Comparison of ENCODE assay signal across 9 cellular contexts in the genomic region with DNA sequence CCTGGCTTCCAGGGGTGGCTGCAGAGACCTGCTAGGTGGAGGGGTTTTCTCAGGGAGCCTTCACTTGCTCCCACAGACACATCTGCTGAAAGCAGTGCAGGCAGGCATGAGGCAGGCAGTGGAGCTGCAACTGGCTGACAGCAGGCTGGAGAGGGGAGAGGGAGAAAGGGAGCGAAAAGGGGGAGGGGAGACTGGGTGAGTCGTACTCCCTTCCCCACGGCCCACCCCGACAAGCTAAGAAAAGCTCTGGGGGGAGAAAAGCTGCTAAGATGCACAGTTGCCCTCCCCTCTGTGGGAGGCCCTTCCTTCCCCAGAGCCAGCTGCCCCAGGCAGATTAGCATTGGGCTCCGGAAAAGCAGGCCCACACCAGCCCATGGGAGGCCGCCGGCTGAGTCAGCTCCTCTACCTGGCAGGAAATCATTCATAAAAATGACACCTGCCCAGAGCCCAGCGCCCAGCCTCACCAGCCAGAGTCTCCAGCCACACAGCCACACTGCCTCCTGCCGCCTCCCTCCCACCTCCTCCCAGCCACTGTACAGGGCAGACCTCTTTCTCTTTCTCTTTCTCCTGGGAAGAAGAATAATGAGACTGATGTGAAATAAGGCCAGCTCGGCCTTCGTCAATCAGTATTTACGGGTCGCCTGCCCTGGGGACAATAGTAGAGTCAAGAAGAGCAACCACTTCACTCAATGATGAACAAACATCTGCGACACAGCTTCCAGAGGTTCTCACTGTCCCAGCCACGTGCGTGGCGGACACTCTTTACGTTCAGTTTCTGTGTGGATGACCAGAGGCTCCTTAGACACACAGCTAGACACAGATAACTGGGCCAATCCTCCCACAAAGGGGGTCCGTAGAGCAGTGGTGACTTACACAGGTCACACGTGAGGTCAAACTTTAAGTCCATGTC. TPM values are rescaled to one million over a fixed set of nuclear protein-coding genes. Genes with fewer than 3 reads are reported as not detected.
DNase-seq lines count a peak whose midpoint lies in the region; ATAC-seq, FAIRE-seq and TF ChIP-seq lines count a peak whose summit lies in the region.
"Had no signal": no experiment of that assay in that cellular context is flagged by ENCODE, and none has a peak within 500 bp of the region (broad histone marks: within the 10 kb centered on the region; RNA-seq: fewer than 3 reads in every experiment).

No MANE protein-coding gene starts in this region.

- intact Hi-C loops in PC-9 (cut with micrococcal nuclease; ENCODE audit: unreplicated experiment) (loop anchor here (5.0 kb wide), 1 partner anchor 61 kb away; the partner anchor contains the start of gene COMMD7), uterus (cut with DNase I; ENCODE audit: low total_unique reads) (no loop called here)

- H3K27me3 ChIP-seq in PC-9 (ENCODE audit: insufficient read depth, low read depth) = no peaks in the 10 kb centered on the region
- no peaks in the 10 kb centered on the region for H3K27me3 ChIP-seq in uterus

- peak overlapping the region; percentile 24; the same call in 1 of the 2 replicates for H3K4me2 ChIP-seq in PC-9

- no TSS peak for BruUV-seq in PC-9 (replicated peaks; lab: Mats Ljungman, UMichigan)

- no peak overlapping the region for H2AFZ ChIP-seq in PC-9

- peak; percentile 8 for DNase-seq in stimulated activated CD4-positive, alpha-beta T cell treated with anti-CD3 and anti-CD28 coated beads, Interleukin-15, amount 100 ng/mL, for 24 hours
- no peak for DNase-seq in stimulated activated CD4-positive, alpha-beta T cell treated with anti-CD3 and anti-CD28 coated beads, Interleukin-4, amount 100 ng/mL, for 4 hours
- DNase-seq in PC-9 (peak; percentile 56 to 76), erythroblast (lab: John Stamatoyannopoulos, UW) (peak; percentile 64 to 77), GM12892 (ENCODE audit: insufficient read length) (no peak), uterus (no peak), midbrain (lab: John Stamatoyannopoulos, UW) (no peak)
- no peak for DNase-seq in stimulated activated effector memory CD8-positive, alpha-beta T cell treated with anti-CD3 and anti-CD28 coated beads, Interleukin-12 subunit alpha, Interleukin-12 subunit beta, amount 100 ng/mL, for 72 hours (ENCODE audit: low spot score in 2 of 2)
- DNase-seq: activated T-cell treated with anti-CD3 and anti-CD28 coated beads, Interleukin-2, amount 50 U/mL, for 4 hours had no signal

- no peak for FAIRE-seq in GM12892 (lab: Jason Lieb, UNC)

- no peaks in the 10 kb centered on the region for H3K79me2 ChIP-seq in PC-9 (ENCODE audit: low read depth)

- H3K4me1 ChIP-seq in PC-9 (replicated peaks; ENCODE audit: insufficient read depth) (peaks cover 22% of the 10 kb centered on the region), uterus (no peaks in the 10 kb centered on the region)

- no peaks in the 10 kb centered on the region for H3K9me3 Mint-ChIP-seq in stimulated activated effector memory CD8-positive, alpha-beta T cell treated with anti-CD3 and anti-CD28 coated beads, Interleukin-12 subunit alpha, Interleukin-12 subunit beta, amount 100 ng/mL, for 72 hours
- H3K9me3 Mint-ChIP-seq: activated T-cell treated with anti-CD3 and anti-CD28 coated beads, Interleukin-2, amount 50 U/mL, for 4 hours had no signal

- POLR2A ChIA-PET in PC-9 (lab: Charles Lee; ENCODE audit: unreplicated experiment) = interaction anchor here (0.7 to 0.8 kb wide), 2 partner anchors 13 to 97 kb away, joined by 4 to 6 read pairs; no protein-coding TSS in a partner anchor

- CTCF ChIA-PET in PC-9 (lab: Charles Lee) = interaction anchor here (0.6 to 1.5 kb wide), 6 partner anchors 42 to 411 kb away, joined by 3 to 9 read pairs (median 3); no protein-coding TSS in a partner anchor

- no peaks in the 10 kb centered on the region for H4K20me1 ChIP-seq in PC-9 (ENCODE audit: insufficient read depth)

- no peak overlapping the region for H3K4me3 ChIP-seq in PC-9
- no peak overlapping the region for H3K4me3 ChIP-seq in uterus

- no peaks in the 10 kb centered on the region for H3K9me3 ChIP-seq in PC-9 (ENCODE audit: insufficient read depth, low read depth)
- H3K9me3 ChIP-seq in uterus = no peaks in the 10 kb centered on the region

- H3K27ac ChIP-seq in PC-9 = no peak overlapping the region
- H3K27ac ChIP-seq in uterus = no peak overlapping the region

- H3K36me3 Mint-ChIP-seq in stimulated activated effector memory CD8-positive, alpha-beta T cell treated with anti-CD3 and anti-CD28 coated beads, Interleukin-12 subunit alpha, Interleukin-12 subunit beta, amount 100 ng/mL, for 72 hours = no peaks in the 10 kb centered on the region

- H3K36me3 ChIP-seq in PC-9 (ENCODE audit: low read depth) (no peaks in the 10 kb centered on the region), uterus (no peaks in the 10 kb centered on the region)

- no peak for TF ChIP-seq POLR2A in erythroblast (IDR thresholded peaks at IDR 0.05; ENCODE audit: low read length)
- TF ChIP-seq POLR2A in GM12892 (IDR thresholded peaks at IDR 0.05; ENCODE audit: low read depth, low read length) = no peak
- TF ChIP-seq POLR2A in uterus (IDR thresholded peaks at IDR 0.05) = no peak

- ATAC-seq in stimulated activated effector memory CD8-positive, alpha-beta T cell treated with anti-CD3 and anti-CD28 coated beads, Interleukin-12 subunit alpha, Interleukin-12 subunit beta, amount 100 ng/mL, for 72 hours = peak; percentile 40

- TF ChIP-seq CTCF in PC-9 (conservative IDR thresholded peaks at IDR 0.05) (no peak), uterus (IDR thresholded peaks at IDR 0.05) (no peak)

- H3K9me2 ChIP-seq in PC-9 (ENCODE audit: insufficient read depth) = no peaks in the 10 kb centered on the region

- no peak overlapping the region for H3K4me3 Mint-ChIP-seq in stimulated activated effector memory CD8-positive, alpha-beta T cell treated with anti-CD3 and anti-CD28 coated beads, Interleukin-12 subunit alpha, Interleukin-12 subunit beta, amount 100 ng/mL, for 72 hours
- H3K4me3 Mint-ChIP-seq: activated T-cell treated with anti-CD3 and anti-CD28 coated beads, Interleukin-2, amount 50 U/mL, for 4 hours had no signal

- peak overlapping the region; percentile 83 for H3K27ac Mint-ChIP-seq in stimulated activated effector memory CD8-positive, alpha-beta T cell treated with anti-CD3 and anti-CD28 coated beads, Interleukin-12 subunit alpha, Interleukin-12 subunit beta, amount 100 ng/mL, for 72 hours

- H3K4me1 Mint-ChIP-seq in stimulated activated effector memory CD8-positive, alpha-beta T cell treated with anti-CD3 and anti-CD28 coated beads, Interleukin-12 subunit alpha, Interleukin-12 subunit beta, amount 100 ng/mL, for 72 hours = peaks cover 17% of the 10 kb centered on the region

- peaks cover 7% of the 10 kb centered on the region; the same call in 1 of the 2 replicates for H3F3A ChIP-seq in PC-9 (ENCODE audit: insufficient read depth, low read depth)

RNA-seq across cellular contexts. Expression of gene C20orf203, which starts 7.7 kb away (rescaled TPM):
- 0.08 TPM in 1 of 2 replicates, not detected in the other for total RNA-seq in PC-9 (2021)
- not detected for polyA plus RNA-seq in GM12892 (2012; ENCODE audit: missing spikeins)
- total RNA-seq in uterus = 1 to 10 TPM in 1 of 4 donors, under 1 TPM in 1, not detected in 2; 0.07 to 2.0 TPM
- total RNA-seq: activated T-cell treated with anti-CD3 and anti-CD28 coated beads, Interleukin-2, amount 50 U/mL, for 4 hours had no signal

Comparison
In these comparisons a context has a peak if more than half of its experiments do, and no peak if none do; other contexts are left out.
1. DNase-seq: peak in stimulated activated CD4-positive, alpha-beta T cell treated with anti-CD3 and anti-CD28 coated beads, Interleukin-15, amount 100 ng/mL, for 24 hours (single experiment), PC-9 (2 of 2) and erythroblast (2 of 2); none in stimulated activated CD4-positive, alpha-beta T cell treated with anti-CD3 and anti-CD28 coated beads, Interleukin-4, amount 100 ng/mL, for 4 hours (0 of 2), stimulated activated effector memory CD8-positive, alpha-beta T cell treated with anti-CD3 and anti-CD28 coated beads, Interleukin-12 subunit alpha, Interleukin-12 subunit beta, amount 100 ng/mL, for 72 hours (0 of 2), GM12892 (single experiment), uterus (0 of 2) and midbrain (single experiment).